In genomic region chr15:82849556-82850241, GRCh38 we compare ENCODE assay signal across 8 cellular contexts. TPM values are rescaled to one million over a fixed set of nuclear protein-coding genes. Genes with fewer than 3 reads are reported as not detected.
DNase-seq lines count a peak whose midpoint lies in the region; ATAC-seq, FAIRE-seq and TF ChIP-seq lines count a peak whose summit lies in the region.

No MANE protein-coding gene starts in this region.

- H3K9me2 ChIP-seq in neural cell (ENCODE audit: insufficient read depth, low read length) = no peaks in the 10 kb centered on the region

- no peak for FAIRE-seq in frontal cortex (lab: Jason Lieb, UNC)

- H3K4me3 ChIP-seq in DND-41 (ENCODE audit: low read depth in 1 of 2, low read length in 2 of 2) (no peak overlapping the region), neural cell (ENCODE audit: low read length) (no peak overlapping the region), transverse colon (no peak overlapping the region)

- H3K27ac ChIP-seq in DND-41 (ENCODE audit: low read length) = no peak overlapping the region
- no peak overlapping the region for H3K27ac ChIP-seq in neural cell (ENCODE audit: low read length)
- peak overlapping the region in 3 of 4 donors; percentile 10 to 42 (median 18) for H3K27ac ChIP-seq in transverse colon

- H3K36me3 ChIP-seq in DND-41 (ENCODE audit: insufficient read depth, low read length) (no peaks in the 10 kb centered on the region), neural cell (ENCODE audit: insufficient read depth, low read length) (no peaks in the 10 kb centered on the region), transverse colon (no peaks in the 10 kb centered on the region)

- peaks cover 22% of the 10 kb centered on the region for H3K4me1 ChIP-seq in DND-41 (ENCODE audit: insufficient read depth, low read length)
- peaks cover 0 to 11% (median 4%) of the 10 kb centered on the region in 4 donors for H3K4me1 ChIP-seq in transverse colon

- H3F3A ChIP-seq in neural cell (ENCODE audit: insufficient read depth, low read length, poor library complexity, severe bottlenecking) = no peaks in the 10 kb centered on the region

- TF ChIP-seq EP300 in neural cell (conservative IDR thresholded peaks at IDR 0.05; ENCODE audit: poor library complexity, severe bottlenecking) (no peak), transverse colon (IDR thresholded peaks at IDR 0.05; ENCODE audit: low read depth) (no peak)

- TF ChIP-seq POLR2A in transverse colon (IDR thresholded peaks at IDR 0.05) = no peak

- H3K4me2 ChIP-seq in DND-41 (ENCODE audit: insufficient read depth, low read length) (no peak overlapping the region), neural cell (ENCODE audit: low read length) (no peak overlapping the region)

- H3K27me3 ChIP-seq in DND-41 (ENCODE audit: insufficient read depth, low read length, poor library complexity) (no peaks in the 10 kb centered on the region), neural cell (ENCODE audit: insufficient read depth, low read depth, low read length) (no peaks in the 10 kb centered on the region), transverse colon (no peaks in the 10 kb centered on the region)

- H4K20me1 ChIP-seq in DND-41 (ENCODE audit: insufficient read depth, low read length) (no peaks in the 10 kb centered on the region), neural cell (ENCODE audit: insufficient read depth) (no peaks in the 10 kb centered on the region)

- H2AFZ ChIP-seq in DND-41 (ENCODE audit: low read depth, low read length) (no peak overlapping the region), neural cell (ENCODE audit: low read depth, low read length) (no peak overlapping the region)

- TF ChIP-seq CTCF in DND-41 (IDR thresholded peaks at IDR 0.05; ENCODE audit: borderline replicate concordance, extremely low read depth, low read length, poor library complexity, severe bottlenecking) (peak; percentile 55), neural cell (IDR thresholded peaks at IDR 0.05; ENCODE audit: poor library complexity, severe bottlenecking) (peak; percentile 56), transverse colon (IDR thresholded peaks at IDR 0.05) (peak; percentile 59 to 77 (median 65))

- WGBS in transverse colon (ENCODE audit: low coverage in 1 of 2), 2 donors = 24 to 57% methylated on average over 1 to 20 of the region's 20 CpGs

- intact Hi-C loops in transverse colon (cut with DNase I; ENCODE audit: low total_unique reads) = loop anchor here (10.0 kb wide), 1 partner anchor 145 kb away; no protein-coding TSS in a partner anchor

- TF ChIP-seq RAD21 in neural cell (conservative IDR thresholded peaks at IDR 0.05) = peak; percentile 58

- no peaks in the 10 kb centered on the region for H3K79me2 ChIP-seq in DND-41 (ENCODE audit: insufficient read depth, low read length)
- H3K79me2 ChIP-seq in neural cell (replicated peaks; ENCODE audit: insufficient read depth, low read length) = no peaks in the 10 kb centered on the region

- DNase-seq in DND-41 (peak; percentile 16), NCI-H82 (lab: John Stamatoyannopoulos, UW) (peak; percentile 94), frontal cortex (ENCODE audit: low spot score in 2 of 2) (peak; percentile 24 to 62), transverse colon (peak; percentile 81), NCI-H1105 treated with DMSO at 0.1 percent for 48 hours (lab: John Stamatoyannopoulos, UW) (no peak)
- peak; percentile 65 to 71 for DNase-seq in activated T-cell treated with anti-CD3 and anti-CD28 coated beads, Interleukin-2, amount 50 U/mL, for 48 hours

- H3K9ac ChIP-seq in DND-41 (ENCODE audit: low read depth, low read length) (no peak overlapping the region), neural cell (ENCODE audit: low read length) (no peak overlapping the region)

- ATAC-seq in DND-41 (ENCODE audit: insufficient read depth, low read depth) (no peak), HG02938 (IDR thresholded peaks at IDR 0.05; ENCODE audit: unreplicated experiment) (peak; percentile 71)

- in situ Hi-C loops in transverse colon (cut with MboI; ENCODE audit: low pct_ligation_motif_present in 1 of 4, low pct_unique_long_range_greater_than_20kb in 1 of 4, low sequenced_read_pairs in 3 of 4) = loop anchor here in 2 of 4 donors (10.0 to 25.0 kb wide), 3 partner anchors 113 to 163 kb away; partner anchors contain the start of genes C15orf40 (in 1 of the 2) and HOMER2 (in 1 of the 2)

- no peaks in the 10 kb centered on the region for H3K9me3 ChIP-seq in DND-41 (ENCODE audit: insufficient read depth, low read length, severe bottlenecking)
- no peaks in the 10 kb centered on the region for H3K9me3 ChIP-seq in neural cell (ENCODE audit: low read length)
- H3K9me3 ChIP-seq in transverse colon = no peaks in the 10 kb centered on the region

TF ChIP-seq in neural cell, 6 proteins besides CTCF, POLR2A, EP300 and RAD21:
- TF ChIP-seq SMC3 (conservative IDR thresholded peaks at IDR 0.05; ENCODE audit: poor library complexity) = peak; percentile 58
- no peak for TF ChIP-seq POLR2AphosphoS5 (IDR thresholded peaks at IDR 0.05)

RNA-seq across cellular contexts. Expression of gene WHAMM, which starts 40.3 kb away (rescaled TPM):
- 4.9 TPM for total RNA-seq in frontal cortex
- polyA plus RNA-seq in neural cell = 1.5 and 2.8 TPM in 2 replicates
- 1.9 and 3.5 TPM in 2 replicates for polyA minus RNA-seq in neural cell
- total RNA-seq in transverse colon = 10 to 100 TPM in 1 of 4 donors, 1 to 10 TPM in 3; 6.4 to 14.2 (median 8.8) TPM

RNA-seq across cellular contexts. Expression of gene FSD2, which starts 43.8 kb away (rescaled TPM):
- total RNA-seq in frontal cortex (not detected), transverse colon (not detected)
- not detected in 2 replicates for polyA plus RNA-seq in neural cell
- 0.12 TPM in 1 of 2 replicates, not detected in the other for polyA minus RNA-seq in neural cell

Comparison
In these comparisons a context has a peak if more than half of its experiments do, and no peak if none do; other contexts are left out.
1. H3K27ac ChIP-seq: peak in transverse colon (3 of 4); none in DND-41 (single experiment) and neural cell (single experiment).
2. Peak in every context shown above with its lines, with median percentiles within 50 percentile points of each other: CTCF ChIP-seq.